ENCODE assay signal across 19 cellular contexts in the genomic region with DNA sequence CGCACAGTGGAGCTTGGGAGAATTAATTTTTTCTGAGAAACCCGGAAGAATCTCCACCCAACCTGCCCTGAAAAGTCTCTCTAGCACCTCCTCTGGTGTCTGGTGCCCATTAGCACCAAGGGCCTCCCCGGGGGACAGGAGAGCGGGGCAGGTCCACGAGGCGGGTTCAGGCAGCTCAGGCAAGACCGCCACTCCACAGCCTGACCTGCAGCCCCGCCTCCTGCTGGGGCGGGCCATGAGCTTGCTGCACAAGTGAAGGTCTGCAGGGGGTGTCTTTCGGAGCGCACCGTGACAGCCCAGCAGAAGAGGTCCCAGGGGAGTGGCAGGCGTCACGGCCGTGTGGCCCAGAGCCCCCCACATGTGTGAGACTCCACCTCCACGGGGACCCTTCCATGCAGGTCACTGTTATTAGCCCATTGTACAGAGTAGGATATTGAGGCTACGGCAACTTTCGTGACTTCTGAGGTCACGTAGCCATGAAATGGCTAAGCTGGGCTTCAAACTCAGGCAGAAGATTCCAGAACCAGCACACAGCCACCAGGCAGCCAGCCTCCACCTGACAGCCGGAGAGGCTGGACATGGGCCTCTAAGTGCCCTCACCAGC.
A peak's percentile ranks its signal among the peaks of the same experiment; 100 is the strongest.
DNase-seq lines count a peak whose midpoint lies in the region; ATAC-seq, FAIRE-seq and TF ChIP-seq lines count a peak whose summit lies in the region.
"Had no signal": no experiment of that assay in that cellular context is flagged by ENCODE, and none has a peak within 500 bp of the region (broad histone marks: within the 10 kb centered on the region; RNA-seq: fewer than 3 reads in every experiment).

No MANE protein-coding gene starts in this region.

- H3K27ac Mint-ChIP-seq in activated B cell treated with CpG ODN at 0.5 μM for 24 hours = no peak overlapping the region

- H3K27ac ChIP-seq in HepG2 (ENCODE audit: extremely low read length, insufficient read depth, low read length) (no peak overlapping the region), right lobe of liver (no peak overlapping the region), brain microvascular endothelial cell (no peak overlapping the region)
- H3K27ac ChIP-seq: left lung, pancreas had no signal

- H3K9ac ChIP-seq in HepG2 (ENCODE audit: insufficient read depth, low read depth, low read length) = no peak overlapping the region

- peaks cover 18% of the 10 kb centered on the region; the same call in 1 of the 2 replicates for H4K20me1 ChIP-seq in HepG2 (ENCODE audit: insufficient read depth, low read length)

- H3K9me3 ChIP-seq in HepG2 (ENCODE audit: low read length) (no peaks in the 10 kb centered on the region), right lobe of liver (no peaks in the 10 kb centered on the region)
- H3K9me3 ChIP-seq: left lung, pancreas had no signal

- BruUV-seq in HepG2 (replicated peaks; lab: Mats Ljungman, UMichigan) = no TSS peak

- H3K36me3 ChIP-seq in HepG2 (replicated peaks in 1 of 2; ENCODE audit: control insufficient read depth in 1 of 2, insufficient read depth in 2 of 2, low read length in 2 of 2) = no peaks in the 10 kb centered on the region
- H3K36me3 ChIP-seq in right lobe of liver = no peaks in the 10 kb centered on the region
- no peaks in the 10 kb centered on the region for H3K36me3 ChIP-seq in brain microvascular endothelial cell (replicated peaks)
- H3K36me3 ChIP-seq: left lung, pancreas had no signal

- H3K4me1 ChIP-seq in HepG2 (ENCODE audit: insufficient read depth, low read length) (no peaks in the 10 kb centered on the region), right lobe of liver (no peaks in the 10 kb centered on the region)
- H3K4me1 ChIP-seq: left lung, pancreas had no signal

- POLR2A ChIA-PET in HepG2 (lab: Yijun Ruan, JAX) (no interaction called here), activated B cell treated with CpG ODN at 0.5 μM for 24 hours (lab: Charles Lee) (no interaction called here)

- no peak for TF ChIP-seq POLR2A in HepG2 (IDR thresholded peaks at IDR 0.05; ENCODE audit: insufficient read depth in 1 of 2, low read depth in 2 of 2, low read length in 2 of 2)
- no peak for TF ChIP-seq POLR2A in right lobe of liver (IDR thresholded peaks at IDR 0.05)

- H3K36me3 Mint-ChIP-seq in activated B cell treated with CpG ODN at 0.5 μM for 24 hours (ENCODE audit: low read depth) = no peaks in the 10 kb centered on the region

- TF ChIP-seq CTCF in HepG2 (CRISPR knock-in tag; IDR thresholded peaks at IDR 0.05) = peak; percentile 19; the same call in 1 of the 2 replicates
- no peak for TF ChIP-seq CTCF in right lobe of liver (IDR thresholded peaks at IDR 0.05)
- no peak for TF ChIP-seq CTCF in activated B cell treated with CpG ODN at 0.5 μM for 24 hours (IDR thresholded peaks at IDR 0.05)
- no peak for TF ChIP-seq CTCF in brain microvascular endothelial cell (IDR thresholded peaks at IDR 0.05; ENCODE audit: low read depth, low read length, missing control alignments)

- CTCF ChIA-PET in HepG2 (lab: Yijun Ruan, JAX; ENCODE audit: low intra/inter-chr PET ratio, low total read pairs) (no interaction called here), activated B cell treated with CpG ODN at 0.5 μM for 24 hours (lab: Charles Lee) (no interaction called here)

- WGBS in HepG2 (ENCODE audit: low lambda C conversion rate) = 25% methylated on average over 18 of the region's 20 CpGs
- WGBS in right lobe of liver (ENCODE audit: insufficient coverage, low coverage, low lambda C conversion rate, missing lambda C conversion rate) = no CpG with 5 or more reads among the region's 20 CpGs

- peaks cover 9 to 93% of the 10 kb centered on the region in 2 experiments; a peak in 4 of 5 replicates for H3K27me3 ChIP-seq in HepG2 (ENCODE audit: control insufficient read depth in 1 of 2, insufficient read depth in 2 of 2, low read length in 2 of 2)
- H3K27me3 ChIP-seq in right lobe of liver = peaks cover 0 to 20% of the 10 kb centered on the region in 2 donors
- peaks cover 23% of the 10 kb centered on the region for H3K27me3 ChIP-seq in brain microvascular endothelial cell (replicated peaks)

- H3K4me1 Mint-ChIP-seq in activated B cell treated with CpG ODN at 0.5 μM for 24 hours = peaks cover 2% of the 10 kb centered on the region

- no peak for TF ChIP-seq RAD21 in HepG2 (CRISPR knock-in tag; IDR thresholded peaks at IDR 0.05)
- TF ChIP-seq RAD21 in Ishikawa (IDR thresholded peaks at IDR 0.05; ENCODE audit: low read depth) = no peak

- intact Hi-C loops in HepG2 (cut with micrococcal nuclease; ENCODE audit: unreplicated experiment) (no loop called here), right lobe of liver (cut with DNase I) (no loop called here), activated B cell treated with CpG ODN at 0.5 μM for 24 hours (cut with micrococcal nuclease) (no loop called here)

- no peak overlapping the region for H3K4me2 ChIP-seq in HepG2 (ENCODE audit: low read depth, low read length)

- H3K4me3 ChIP-seq in HepG2 (replicated peaks in 1 of 3; ENCODE audit: insufficient read depth in 1 of 3, low read depth in 2 of 3, low read length in 3 of 3) (no peak overlapping the region), right lobe of liver (no peak overlapping the region), brain microvascular endothelial cell (ENCODE audit: low read depth, low read length) (no peak overlapping the region)
- H3K4me3 ChIP-seq: left lung, pancreas had no signal

- no peak for FAIRE-seq in HepG2 (lab: Jason Lieb, UNC)
- FAIRE-seq: GM19239, pancreas had no signal

- DNase-seq in HepG2 (ENCODE audit: low spot score) = peak; percentile 24
- no peak for DNase-seq in right lobe of liver
- DNase-seq in activated B cell treated with CpG ODN at 0.5 μM for 24 hours = no peak
- no peak for DNase-seq in brain microvascular endothelial cell
- no peak for DNase-seq in NCI-H1694 (lab: John Stamatoyannopoulos, UW)
- no peak for DNase-seq in midbrain (lab: John Stamatoyannopoulos, UW)
- DNase-seq: activated CD4-positive, CD25-positive, alpha-beta regulatory T cell; activated gamma-delta T cell treated with Interleukin-2 at 50 U/mL for 16 hours; cerebellar nuclear complex; left lung; NCI-H1930; NCI-H510A treated with DMSO at 0.1 percent for 48 hours; stimulated activated CD4-positive, alpha-beta T cell treated with anti-CD3 and anti-CD28 coated beads, Interleukin-4, amount 100 ng/mL, for 24 hours; stimulated activated CD8-positive, alpha-beta memory T cell treated with anti-CD3 and anti-CD28 coated beads, Interleukin-4, amount 100 ng/mL, for 48 hours; T-helper 1 cell had no signal

- peaks cover 54% of the 10 kb centered on the region for H3K27me3 Mint-ChIP-seq in activated B cell treated with CpG ODN at 0.5 μM for 24 hours

- no peak overlapping the region for H3K4me3 Mint-ChIP-seq in activated B cell treated with CpG ODN at 0.5 μM for 24 hours

- no peaks in the 10 kb centered on the region for H3K9me3 Mint-ChIP-seq in activated B cell treated with CpG ODN at 0.5 μM for 24 hours

- no peaks in the 10 kb centered on the region for H3K79me2 ChIP-seq in HepG2 (ENCODE audit: insufficient read depth, low read length)

- H2AFZ ChIP-seq in HepG2 (ENCODE audit: low read length) = no peak overlapping the region

- TF ChIP-seq EP300 in HepG2 (IDR thresholded peaks at IDR 0.05; ENCODE audit: low read depth in 2 of 2, low read length in 2 of 2) = no peak
- TF ChIP-seq EP300 in HepG2 (CRISPR knock-in tag; IDR thresholded peaks at IDR 0.05; ENCODE audit: borderline replicate concordance) = no peak
- no peak for TF ChIP-seq EP300 in Ishikawa (IDR thresholded peaks at IDR 0.05; ENCODE audit: borderline replicate concordance)

- in situ Hi-C loops in HepG2 (cut with HindIII; ENCODE audit: extremely low pct_ligation_motif_present, low pct_unique_long_range_greater_than_20kb) = no loop called here
- in situ Hi-C loops in brain microvascular endothelial cell (cut with HindIII; ENCODE audit: low pct_ligation_motif_present, low sequenced_read_pairs) = no loop called here

- peak; percentile 54 for ATAC-seq in HepG2
- no peak for ATAC-seq in right lobe of liver
- ATAC-seq in activated B cell treated with CpG ODN at 0.5 μM for 24 hours (ENCODE audit: low read depth) = peak; percentile 34
- no peak for ATAC-seq in GM18867 (IDR thresholded peaks at IDR 0.05; ENCODE audit: unreplicated experiment)
- ATAC-seq: left lung had no signal

TF ChIP-seq in HepG2, 621 proteins besides CTCF, POLR2A, EP300 and RAD21 (continues in another document):
- TF ChIP-seq TGIF2 (CRISPR knock-in tag; IDR thresholded peaks at IDR 0.05) (no peak), NFIC (IDR thresholded peaks at IDR 0.05; ENCODE audit: low read length) (no peak), ZNF776 (CRISPR knock-in tag; IDR thresholded peaks at IDR 0.05) (0 out of 2 replicates have a peak, but pooled peaks have one; percentile 36), ZNF629 (CRISPR knock-in tag; conservative IDR thresholded peaks at IDR 0.05) (peak; percentile 80)
- TF ChIP-seq, protein P1, sequence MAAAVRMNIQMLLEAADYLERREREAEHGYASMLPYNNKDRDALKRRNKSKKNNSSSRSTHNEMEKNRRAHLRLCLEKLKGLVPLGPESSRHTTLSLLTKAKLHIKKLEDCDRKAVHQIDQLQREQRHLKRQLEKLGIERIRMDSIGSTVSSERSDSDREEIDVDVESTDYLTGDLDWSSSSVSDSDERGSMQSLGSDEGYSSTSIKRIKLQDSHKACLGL (CRISPR knock-in tag; IDR thresholded peaks at IDR 0.05) = 0 out of 2 replicates have a peak, but pooled peaks have one; percentile 16

TF ChIP-seq in Ishikawa, 13 proteins besides CTCF, POLR2A, EP300 and RAD21 (continues in another document):
- TF ChIP-seq, protein P2, sequence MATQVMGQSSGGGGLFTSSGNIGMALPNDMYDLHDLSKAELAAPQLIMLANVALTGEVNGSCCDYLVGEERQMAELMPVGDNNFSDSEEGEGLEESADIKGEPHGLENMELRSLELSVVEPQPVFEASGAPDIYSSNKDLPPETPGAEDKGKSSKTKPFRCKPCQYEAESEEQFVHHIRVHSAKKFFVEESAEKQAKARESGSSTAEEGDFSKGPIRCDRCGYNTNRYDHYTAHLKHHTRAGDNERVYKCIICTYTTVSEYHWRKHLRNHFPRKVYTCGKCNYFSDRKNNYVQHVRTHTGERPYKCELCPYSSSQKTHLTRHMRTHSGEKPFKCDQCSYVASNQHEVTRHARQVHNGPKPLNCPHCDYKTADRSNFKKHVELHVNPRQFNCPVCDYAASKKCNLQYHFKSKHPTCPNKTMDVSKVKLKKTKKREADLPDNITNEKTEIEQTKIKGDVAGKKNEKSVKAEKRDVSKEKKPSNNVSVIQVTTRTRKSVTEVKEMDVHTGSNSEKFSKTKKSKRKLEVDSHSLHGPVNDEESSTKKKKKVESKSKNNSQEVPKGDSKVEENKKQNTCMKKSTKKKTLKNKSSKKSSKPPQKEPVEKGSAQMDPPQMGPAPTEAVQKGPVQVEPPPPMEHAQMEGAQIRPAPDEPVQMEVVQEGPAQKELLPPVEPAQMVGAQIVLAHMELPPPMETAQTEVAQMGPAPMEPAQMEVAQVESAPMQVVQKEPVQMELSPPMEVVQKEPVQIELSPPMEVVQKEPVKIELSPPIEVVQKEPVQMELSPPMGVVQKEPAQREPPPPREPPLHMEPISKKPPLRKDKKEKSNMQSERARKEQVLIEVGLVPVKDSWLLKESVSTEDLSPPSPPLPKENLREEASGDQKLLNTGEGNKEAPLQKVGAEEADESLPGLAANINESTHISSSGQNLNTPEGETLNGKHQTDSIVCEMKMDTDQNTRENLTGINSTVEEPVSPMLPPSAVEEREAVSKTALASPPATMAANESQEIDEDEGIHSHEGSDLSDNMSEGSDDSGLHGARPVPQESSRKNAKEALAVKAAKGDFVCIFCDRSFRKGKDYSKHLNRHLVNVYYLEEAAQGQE (IDR thresholded peaks at IDR 0.05; ENCODE audit: low read depth) = 0 out of 2 replicates have a peak, but pooled peaks have one; percentile 2

Comparison
In these comparisons a context has a peak if more than half of its experiments do, and no peak if none do; other contexts are left out.
1. ATAC-seq: peak in HepG2 (single experiment) and activated B cell treated with CpG ODN at 0.5 μM for 24 hours (single experiment); none in right lobe of liver (0 of 4) and GM18867 (single experiment).